ENCODE assay signal across 14 cellular contexts in the genomic region with DNA sequence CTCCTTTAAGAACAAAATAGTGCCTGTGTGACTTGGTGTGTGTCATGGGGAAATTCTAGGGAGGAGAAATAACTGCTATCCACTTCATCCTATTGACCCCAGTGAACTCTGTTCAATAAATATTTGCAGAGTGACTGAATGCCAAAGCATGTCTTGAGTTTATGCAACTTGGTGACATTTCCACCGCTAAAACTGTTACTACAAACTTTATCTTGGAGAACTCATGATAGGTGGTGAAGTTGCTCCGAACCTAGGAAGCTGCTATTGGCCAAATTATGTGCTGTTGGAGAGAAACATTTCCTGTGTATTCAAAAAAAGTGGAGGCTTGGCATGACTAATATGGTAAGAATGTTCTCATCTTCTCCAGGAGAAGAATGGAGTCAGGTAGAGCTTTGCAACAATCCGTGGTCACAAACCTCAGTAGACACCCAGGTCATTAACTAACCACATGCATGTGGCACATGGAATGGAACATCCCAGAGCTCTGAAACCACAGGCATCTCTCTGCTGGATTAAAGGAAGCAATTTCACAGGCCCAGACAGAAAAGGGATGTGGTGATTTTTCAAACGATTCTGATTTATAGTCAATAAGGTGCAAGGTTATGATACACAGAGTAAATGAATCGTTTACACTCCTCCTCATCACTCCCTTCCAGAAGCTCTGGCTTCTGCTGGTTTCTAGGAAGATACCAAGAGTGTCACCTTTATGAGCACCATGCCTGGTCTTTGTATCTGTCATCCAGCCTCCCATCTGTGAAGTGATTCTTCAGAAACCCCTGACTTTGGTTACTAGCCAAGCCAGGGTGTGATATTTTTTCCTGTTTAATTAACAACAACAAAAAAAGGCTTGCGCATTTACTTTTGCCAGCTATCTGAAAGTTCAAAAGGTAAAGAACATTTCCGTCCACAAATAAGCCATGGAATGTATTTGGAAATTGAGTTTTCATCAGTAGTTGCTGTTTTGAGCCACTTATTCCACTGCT.
A peak's percentile ranks its signal among the peaks of the same experiment; 100 is the strongest.
DNase-seq lines count a peak whose midpoint lies in the region; ATAC-seq, FAIRE-seq and TF ChIP-seq lines count a peak whose summit lies in the region.
"Had no signal": no experiment of that assay in that cellular context is flagged by ENCODE, and none has a peak within 500 bp of the region (broad histone marks: within the 10 kb centered on the region; RNA-seq: fewer than 3 reads in every experiment).

No MANE protein-coding gene starts in this region.

- H3K9me1 ChIP-seq in endothelial cell of umbilical vein (replicated peaks; ENCODE audit: control insufficient read depth, extremely low read depth, insufficient read depth, low read length), result no peaks in the 10 kb centered on the region

- H3K23ac ChIP-seq in neuronal stem cell (ENCODE audit: low read depth, low read length, poor library complexity), result no peak overlapping the region

- no peak overlapping the region for H2AK5ac ChIP-seq in neuronal stem cell (ENCODE audit: low read depth, low read length)

- H2AFZ ChIP-seq in endothelial cell of umbilical vein (ENCODE audit: low read depth, low read length) (no peak overlapping the region), neuronal stem cell (ENCODE audit: low read length) (no peak overlapping the region)

- BruUV-seq in endothelial cell of umbilical vein (replicated peaks; lab: Mats Ljungman, UMichigan), result TSS peak; percentile 34

- H3K9me3 ChIP-seq in endothelial cell of umbilical vein (replicated peaks; ENCODE audit: control insufficient read depth, insufficient read depth, low read length) (no peaks in the 10 kb centered on the region), neuronal stem cell (replicated peaks in 1 of 2; ENCODE audit: control insufficient read depth in 2 of 2, insufficient read depth in 1 of 2, low read depth in 1 of 2, low read length in 2 of 2) (no peaks in the 10 kb centered on the region), aorta (ENCODE audit: control insufficient read depth, low read length) (no peaks in the 10 kb centered on the region)
- H3K9me3 ChIP-seq: spleen, stomach had no signal

- H3K79me1 ChIP-seq in neuronal stem cell (ENCODE audit: low read depth, low read length), result no peaks in the 10 kb centered on the region

- no peak overlapping the region for H2BK120ac ChIP-seq in neuronal stem cell (ENCODE audit: low read depth, low read length)

- no peaks in the 10 kb centered on the region for H3K27me3 ChIP-seq in BJ (ENCODE audit: control insufficient read depth, insufficient read depth, low read length)
- no peaks in the 10 kb centered on the region for H3K27me3 ChIP-seq in endothelial cell of umbilical vein (ENCODE audit: control insufficient read depth in 2 of 2, insufficient read depth in 2 of 2, low read length in 2 of 2)
- H3K27me3 ChIP-seq in neuronal stem cell (ENCODE audit: control insufficient read depth in 3 of 3, insufficient read depth in 3 of 3, low read depth in 1 of 3, low read length in 3 of 3), result no peaks in the 10 kb centered on the region
- H3K27me3 ChIP-seq in aorta (ENCODE audit: control insufficient read depth in 1 of 2, insufficient read depth in 2 of 2, low read length in 1 of 2), result no peaks in the 10 kb centered on the region
- H3K27me3 ChIP-seq: spleen, stomach had no signal

- TF ChIP-seq POLR2A in endothelial cell of umbilical vein (IDR thresholded peaks at IDR 0.05; ENCODE audit: low read depth, low read length), result no peak

- peak; percentile 88 for FAIRE-seq in endothelial cell of umbilical vein (lab: Jason Lieb, UNC)
- FAIRE-seq: D721Med had no signal

- no peak overlapping the region for H3K18ac ChIP-seq in neuronal stem cell (ENCODE audit: low read length)

- H3K79me2 ChIP-seq in endothelial cell of umbilical vein (ENCODE audit: control insufficient read depth, insufficient read depth, low read length), result no peaks in the 10 kb centered on the region

- intact Hi-C loops in endothelial cell of umbilical vein (cut with micrococcal nuclease), result loop anchor here (1.0 to 10.0 kb wide), 12 partner anchors 32 to 569 kb away; a partner anchor contains a TSS
- intact Hi-C loops in aorta (cut with DNase I), result no loop called here

- H3K27ac ChIP-seq in endothelial cell of umbilical vein (ENCODE audit: insufficient read depth, low read depth, low read length) (peak overlapping the region; percentile 86), neuronal stem cell (replicated peaks; ENCODE audit: low read length) (no peak overlapping the region), aorta (ENCODE audit: low read depth in 1 of 2, low read length in 2 of 2) (no peak overlapping the region)
- H3K27ac ChIP-seq: KMS-11, spleen had no signal

- H4K91ac ChIP-seq in neuronal stem cell (ENCODE audit: low read depth, low read length, poor library complexity), result no peak overlapping the region

- H3K14ac ChIP-seq in neuronal stem cell (ENCODE audit: low read length), result no peak overlapping the region

- no peak overlapping the region for H3K4me3 ChIP-seq in BJ (ENCODE audit: low read depth, low read length)
- no peak overlapping the region for H3K4me3 ChIP-seq in endothelial cell of umbilical vein (replicated peaks in 1 of 3; ENCODE audit: insufficient read depth in 1 of 3, low read depth in 1 of 3, low read length in 3 of 3)
- no peak overlapping the region for H3K4me3 ChIP-seq in neuronal stem cell (ENCODE audit: low read length in 2 of 2)
- H3K4me3 ChIP-seq in aorta (ENCODE audit: low read length in 2 of 2), result no peak overlapping the region
- H3K4me3 ChIP-seq: spleen, stomach had no signal

- WGBS in neuronal stem cell (ENCODE audit: extremely low coverage in 2 of 2, insufficient read length in 2 of 2, insufficient replicate concordance in 1 of 2), 2 donors, result no CpG with 5 or more reads among the region's 7 CpGs
- 62 to 63% methylated on average over 7 of the region's 7 CpGs for WGBS in aorta, 2 donors

- no peak overlapping the region for H2BK15ac ChIP-seq in neuronal stem cell (ENCODE audit: low read length)

- peak; percentile 95 for DNase-seq in BJ (ENCODE audit: low read depth)
- peak; percentile 10 for DNase-seq in MV-4-11 (lab: John Stamatoyannopoulos, UW)
- DNase-seq in endothelial cell of umbilical vein (ENCODE audit: low read depth, low spot score), result peak; percentile 74
- peak; percentile 92 for DNase-seq in myocyte (ENCODE audit: low read depth)
- no peak for DNase-seq in neuronal stem cell (ENCODE audit: low spot score)
- DNase-seq in aorta, result no peak
- DNase-seq in SK-N-DZ (ENCODE audit: low spot score), result no peak
- DNase-seq: activated CD4-positive, alpha-beta T cell treated with anti-CD3 and anti-CD28 coated beads, Interleukin-2, amount 50 U/mL, for 4 hours; amniotic stem cell; spleen; stomach had no signal

- H3K36me3 ChIP-seq in BJ (ENCODE audit: control insufficient read depth, insufficient read depth, low read length) (no peaks in the 10 kb centered on the region), endothelial cell of umbilical vein (ENCODE audit: control insufficient read depth in 2 of 2, extremely low read depth in 1 of 2, insufficient read depth in 2 of 2, low read length in 2 of 2) (no peaks in the 10 kb centered on the region), neuronal stem cell (replicated peaks in 1 of 2; ENCODE audit: control insufficient read depth in 2 of 2, insufficient read depth in 2 of 2, low read length in 2 of 2) (no peaks in the 10 kb centered on the region), aorta (ENCODE audit: control insufficient read depth in 1 of 2, insufficient read depth in 2 of 2, low read length in 1 of 2) (no peaks in the 10 kb centered on the region)
- H3K36me3 ChIP-seq: spleen, stomach had no signal

- no peak overlapping the region for H3K4ac ChIP-seq in neuronal stem cell (ENCODE audit: low read length)

- ATAC-seq in aorta (ENCODE audit: low FRiP score) (no peak), HG03439 (IDR thresholded peaks at IDR 0.05; ENCODE audit: unreplicated experiment) (no peak)

- H4K8ac ChIP-seq in neuronal stem cell (ENCODE audit: low read depth, low read length), result no peak overlapping the region

- dilution Hi-C loops in endothelial cell of umbilical vein (cut with MboI; ENCODE audit: extremely low pct_ligation_motif_present, low sequenced_read_pairs), result no loop called here

- no peak overlapping the region for H2BK5ac ChIP-seq in neuronal stem cell (ENCODE audit: low read length)

- POLR2A ChIA-PET in BJ (lab: Charles Lee), result interaction anchor here (0.8 kb wide), 1 partner anchor 11 kb away, joined by 3 read pairs; no protein-coding TSS in a partner anchor
- POLR2A ChIA-PET in endothelial cell of umbilical vein (lab: Charles Lee), result no interaction called here

- H2BK12ac ChIP-seq in neuronal stem cell (ENCODE audit: low read length), result no peak overlapping the region

- H3K4me2 ChIP-seq in endothelial cell of umbilical vein (ENCODE audit: insufficient read depth, low read length) (peak overlapping the region; percentile 50), neuronal stem cell (ENCODE audit: insufficient read depth, low read length, poor library complexity, severe bottlenecking) (no peak overlapping the region)
- H3K4me2 ChIP-seq: KMS-11 had no signal

- CTCF ChIA-PET in BJ (lab: Yijun Ruan, JAX), result interaction anchor here (1.4 kb wide), 1 partner anchor 345 kb away, joined by 3 read pairs; no protein-coding TSS in a partner anchor
- CTCF ChIA-PET in endothelial cell of umbilical vein (lab: Charles Lee), result interaction anchor here (1.3 to 1.8 kb wide), 2 partner anchors 13 to 360 kb away, joined by 3 to 9 read pairs; no protein-coding TSS in a partner anchor

- TF ChIP-seq CTCF in BJ (IDR thresholded peaks at IDR 0.05; ENCODE audit: insufficient read depth, low read depth, low read length) (no peak), endothelial cell of umbilical vein (IDR thresholded peaks at IDR 0.05; ENCODE audit: extremely low read depth in 1 of 2, insufficient read depth in 1 of 2, low read depth in 1 of 2, low read length in 2 of 2) (no peak)

- H4K20me1 ChIP-seq in endothelial cell of umbilical vein (replicated peaks; ENCODE audit: control insufficient read depth, extremely low read depth, insufficient read depth, low read length), result no peaks in the 10 kb centered on the region

- H3K9ac ChIP-seq in endothelial cell of umbilical vein (replicated peaks; ENCODE audit: extremely low read depth, insufficient read depth, low read length) (peak overlapping the region; percentile 53), neuronal stem cell (ENCODE audit: low read depth, low read length, poor library complexity) (no peak overlapping the region)
- H3K9ac ChIP-seq: KMS-11 had no signal

- peaks cover 26% of the 10 kb centered on the region for H3K4me1 ChIP-seq in endothelial cell of umbilical vein (ENCODE audit: control insufficient read depth, extremely low read depth, insufficient read depth, low read length)
- H3K4me1 ChIP-seq in neuronal stem cell (ENCODE audit: control insufficient read depth in 2 of 2, insufficient read depth in 1 of 2, low read depth in 1 of 2, low read length in 2 of 2), result no peaks in the 10 kb centered on the region
- H3K4me1 ChIP-seq in aorta (ENCODE audit: control insufficient read depth in 1 of 2, insufficient read depth in 2 of 2, low read length in 2 of 2), result peaks cover 0 to 5% of the 10 kb centered on the region in 2 donors
- H3K4me1 ChIP-seq: spleen had no signal

TF ChIP-seq in endothelial cell of umbilical vein, 7 proteins besides CTCF, POLR2A, EP300 and RAD21 (continues in another document):
- TF ChIP-seq EZH2 (IDR thresholded peaks at IDR 0.05; ENCODE audit: borderline replicate concordance, low read depth, low read length, severe bottlenecking) (no peak), GATA2 (IDR thresholded peaks at IDR 0.05; ENCODE audit: insufficient read depth, insufficient read length, low read depth, low read length) (peak; percentile 76)

Comparison
In these comparisons a context has a peak if more than half of its experiments do, and no peak if none do; other contexts are left out.
1. DNase-seq: peak in BJ (single experiment), MV-4-11 (single experiment), endothelial cell of umbilical vein (single experiment) and myocyte (single experiment); none in neuronal stem cell (single experiment), aorta (0 of 2) and SK-N-DZ (single experiment).